In the genomic region with DNA sequence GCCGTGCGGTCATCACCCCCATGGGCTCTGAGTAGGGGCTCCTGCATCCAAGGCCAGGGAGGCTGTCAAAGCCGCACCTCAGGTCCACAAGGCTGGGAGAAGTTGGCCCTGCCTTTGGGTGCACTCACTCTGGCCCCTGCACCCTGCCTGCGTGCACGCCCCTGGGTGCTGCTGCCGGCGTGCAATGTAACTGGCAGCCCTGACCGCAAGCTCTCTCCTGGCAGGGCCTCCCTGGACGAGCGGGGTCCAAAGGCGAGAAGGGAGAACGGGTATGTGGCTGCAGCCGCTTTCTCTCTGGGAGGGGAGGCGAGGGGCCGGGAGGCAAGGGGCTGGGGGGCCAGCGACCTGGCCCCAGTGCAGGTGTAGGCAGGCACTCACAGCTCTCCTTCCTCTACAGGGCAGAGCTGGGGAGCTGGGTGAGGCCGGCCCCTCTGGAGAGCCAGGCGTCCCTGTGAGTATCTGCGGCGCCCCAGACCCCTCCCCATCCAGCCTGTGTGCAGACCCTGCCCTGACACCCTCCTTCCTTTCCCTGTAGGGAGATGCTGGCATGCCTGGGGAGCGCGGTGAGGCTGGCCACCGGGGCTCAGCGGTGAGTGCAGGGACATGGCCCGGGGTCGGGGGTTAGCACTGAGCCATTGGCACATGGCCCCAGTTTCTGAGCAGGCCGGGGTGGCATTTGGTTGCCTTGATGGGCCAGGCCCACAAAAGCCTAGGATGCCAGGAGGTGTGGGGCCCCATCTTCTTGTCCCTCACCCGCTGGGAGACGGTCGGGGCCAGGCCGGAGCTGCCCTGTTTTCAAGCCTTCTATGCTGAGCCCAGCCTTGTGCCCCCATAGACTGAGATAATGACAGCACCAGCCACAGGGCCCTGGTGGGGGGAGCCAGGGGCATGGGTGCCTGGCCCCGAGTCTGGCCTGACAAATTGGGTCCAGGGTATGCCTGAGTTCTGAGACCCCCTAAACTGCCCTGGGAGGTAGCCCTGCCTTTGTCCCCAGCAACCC, we compare ENCODE assay signal across 3 cellular contexts.
TF ChIP-seq lines count a peak whose summit lies in the region.

No MANE protein-coding gene starts in this region.

TF ChIP-seq in SK-N-SH, 30 proteins besides CTCF, POLR2A, EP300 and RAD21 (continued from another document):
- TF ChIP-seq, protein P1, sequence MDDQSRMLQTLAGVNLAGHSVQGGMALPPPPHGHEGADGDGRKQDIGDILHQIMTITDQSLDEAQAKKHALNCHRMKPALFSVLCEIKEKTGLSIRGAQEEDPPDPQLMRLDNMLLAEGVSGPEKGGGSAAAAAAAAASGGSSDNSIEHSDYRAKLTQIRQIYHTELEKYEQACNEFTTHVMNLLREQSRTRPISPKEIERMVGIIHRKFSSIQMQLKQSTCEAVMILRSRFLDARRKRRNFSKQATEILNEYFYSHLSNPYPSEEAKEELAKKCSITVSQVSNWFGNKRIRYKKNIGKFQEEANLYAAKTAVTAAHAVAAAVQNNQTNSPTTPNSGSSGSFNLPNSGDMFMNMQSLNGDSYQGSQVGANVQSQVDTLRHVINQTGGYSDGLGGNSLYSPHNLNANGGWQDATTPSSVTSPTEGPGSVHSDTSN (IDR thresholded peaks at IDR 0.05): no peak
- TF ChIP-seq, protein P2, sequence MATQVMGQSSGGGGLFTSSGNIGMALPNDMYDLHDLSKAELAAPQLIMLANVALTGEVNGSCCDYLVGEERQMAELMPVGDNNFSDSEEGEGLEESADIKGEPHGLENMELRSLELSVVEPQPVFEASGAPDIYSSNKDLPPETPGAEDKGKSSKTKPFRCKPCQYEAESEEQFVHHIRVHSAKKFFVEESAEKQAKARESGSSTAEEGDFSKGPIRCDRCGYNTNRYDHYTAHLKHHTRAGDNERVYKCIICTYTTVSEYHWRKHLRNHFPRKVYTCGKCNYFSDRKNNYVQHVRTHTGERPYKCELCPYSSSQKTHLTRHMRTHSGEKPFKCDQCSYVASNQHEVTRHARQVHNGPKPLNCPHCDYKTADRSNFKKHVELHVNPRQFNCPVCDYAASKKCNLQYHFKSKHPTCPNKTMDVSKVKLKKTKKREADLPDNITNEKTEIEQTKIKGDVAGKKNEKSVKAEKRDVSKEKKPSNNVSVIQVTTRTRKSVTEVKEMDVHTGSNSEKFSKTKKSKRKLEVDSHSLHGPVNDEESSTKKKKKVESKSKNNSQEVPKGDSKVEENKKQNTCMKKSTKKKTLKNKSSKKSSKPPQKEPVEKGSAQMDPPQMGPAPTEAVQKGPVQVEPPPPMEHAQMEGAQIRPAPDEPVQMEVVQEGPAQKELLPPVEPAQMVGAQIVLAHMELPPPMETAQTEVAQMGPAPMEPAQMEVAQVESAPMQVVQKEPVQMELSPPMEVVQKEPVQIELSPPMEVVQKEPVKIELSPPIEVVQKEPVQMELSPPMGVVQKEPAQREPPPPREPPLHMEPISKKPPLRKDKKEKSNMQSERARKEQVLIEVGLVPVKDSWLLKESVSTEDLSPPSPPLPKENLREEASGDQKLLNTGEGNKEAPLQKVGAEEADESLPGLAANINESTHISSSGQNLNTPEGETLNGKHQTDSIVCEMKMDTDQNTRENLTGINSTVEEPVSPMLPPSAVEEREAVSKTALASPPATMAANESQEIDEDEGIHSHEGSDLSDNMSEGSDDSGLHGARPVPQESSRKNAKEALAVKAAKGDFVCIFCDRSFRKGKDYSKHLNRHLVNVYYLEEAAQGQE (IDR thresholded peaks at IDR 0.05; ENCODE audit: low read depth, low read length): no peak
- TF ChIP-seq SMC3 (IDR thresholded peaks at IDR 0.05; ENCODE audit: low read depth, low read length): no peak

TF ChIP-seq in HepG2, 621 proteins besides CTCF, POLR2A, EP300 and RAD21 (continued from another document):
- TF ChIP-seq RARA (CRISPR knock-in tag; IDR thresholded peaks at IDR 0.05) (no peak), MAFF (IDR thresholded peaks at IDR 0.05; ENCODE audit: low read depth, low read length) (no peak), AGO2 (optimal IDR thresholded peaks at IDR 0.05; ENCODE audit: low read depth, low read length) (peak; percentile 76), ZNF761 (CRISPR knock-in tag; conservative IDR thresholded peaks at IDR 0.05) (no peak)
- TF ChIP-seq, protein P3, sequence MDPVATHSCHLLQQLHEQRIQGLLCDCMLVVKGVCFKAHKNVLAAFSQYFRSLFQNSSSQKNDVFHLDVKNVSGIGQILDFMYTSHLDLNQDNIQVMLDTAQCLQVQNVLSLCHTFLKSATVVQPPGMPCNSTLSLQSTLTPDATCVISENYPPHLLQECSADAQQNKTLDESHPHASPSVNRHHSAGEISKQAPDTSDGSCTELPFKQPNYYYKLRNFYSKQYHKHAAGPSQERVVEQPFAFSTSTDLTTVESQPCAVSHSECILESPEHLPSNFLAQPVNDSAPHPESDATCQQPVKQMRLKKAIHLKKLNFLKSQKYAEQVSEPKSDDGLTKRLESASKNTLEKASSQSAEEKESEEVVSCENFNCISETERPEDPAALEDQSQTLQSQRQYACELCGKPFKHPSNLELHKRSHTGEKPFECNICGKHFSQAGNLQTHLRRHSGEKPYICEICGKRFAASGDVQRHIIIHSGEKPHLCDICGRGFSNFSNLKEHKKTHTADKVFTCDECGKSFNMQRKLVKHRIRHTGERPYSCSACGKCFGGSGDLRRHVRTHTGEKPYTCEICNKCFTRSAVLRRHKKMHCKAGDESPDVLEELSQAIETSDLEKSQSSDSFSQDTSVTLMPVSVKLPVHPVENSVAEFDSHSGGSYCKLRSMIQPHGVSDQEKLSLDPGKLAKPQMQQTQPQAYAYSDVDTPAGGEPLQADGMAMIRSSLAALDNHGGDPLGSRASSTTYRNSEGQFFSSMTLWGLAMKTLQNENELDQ (CRISPR knock-in tag; IDR thresholded peaks at IDR 0.05; ENCODE audit: borderline replicate concordance): no peak
- TF ChIP-seq, protein P1 (CRISPR knock-in tag; IDR thresholded peaks at IDR 0.05; ENCODE audit: borderline replicate concordance): no peak
- TF ChIP-seq, protein P4, sequence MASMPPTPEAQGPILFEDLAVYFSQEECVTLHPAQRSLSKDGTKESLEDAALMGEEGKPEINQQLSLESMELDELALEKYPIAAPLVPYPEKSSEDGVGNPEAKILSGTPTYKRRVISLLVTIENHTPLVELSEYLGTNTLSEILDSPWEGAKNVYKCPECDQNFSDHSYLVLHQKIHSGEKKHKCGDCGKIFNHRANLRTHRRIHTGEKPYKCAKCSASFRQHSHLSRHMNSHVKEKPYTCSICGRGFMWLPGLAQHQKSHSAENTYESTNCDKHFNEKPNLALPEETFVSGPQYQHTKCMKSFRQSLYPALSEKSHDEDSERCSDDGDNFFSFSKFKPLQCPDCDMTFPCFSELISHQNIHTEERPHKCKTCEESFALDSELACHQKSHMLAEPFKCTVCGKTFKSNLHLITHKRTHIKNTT (CRISPR knock-in tag; IDR thresholded peaks at IDR 0.05): no peak

TF ChIP-seq in WTC11, 78 proteins besides CTCF, POLR2A, EP300 and RAD21 (continued from another document):
- TF ChIP-seq, protein P5, sequence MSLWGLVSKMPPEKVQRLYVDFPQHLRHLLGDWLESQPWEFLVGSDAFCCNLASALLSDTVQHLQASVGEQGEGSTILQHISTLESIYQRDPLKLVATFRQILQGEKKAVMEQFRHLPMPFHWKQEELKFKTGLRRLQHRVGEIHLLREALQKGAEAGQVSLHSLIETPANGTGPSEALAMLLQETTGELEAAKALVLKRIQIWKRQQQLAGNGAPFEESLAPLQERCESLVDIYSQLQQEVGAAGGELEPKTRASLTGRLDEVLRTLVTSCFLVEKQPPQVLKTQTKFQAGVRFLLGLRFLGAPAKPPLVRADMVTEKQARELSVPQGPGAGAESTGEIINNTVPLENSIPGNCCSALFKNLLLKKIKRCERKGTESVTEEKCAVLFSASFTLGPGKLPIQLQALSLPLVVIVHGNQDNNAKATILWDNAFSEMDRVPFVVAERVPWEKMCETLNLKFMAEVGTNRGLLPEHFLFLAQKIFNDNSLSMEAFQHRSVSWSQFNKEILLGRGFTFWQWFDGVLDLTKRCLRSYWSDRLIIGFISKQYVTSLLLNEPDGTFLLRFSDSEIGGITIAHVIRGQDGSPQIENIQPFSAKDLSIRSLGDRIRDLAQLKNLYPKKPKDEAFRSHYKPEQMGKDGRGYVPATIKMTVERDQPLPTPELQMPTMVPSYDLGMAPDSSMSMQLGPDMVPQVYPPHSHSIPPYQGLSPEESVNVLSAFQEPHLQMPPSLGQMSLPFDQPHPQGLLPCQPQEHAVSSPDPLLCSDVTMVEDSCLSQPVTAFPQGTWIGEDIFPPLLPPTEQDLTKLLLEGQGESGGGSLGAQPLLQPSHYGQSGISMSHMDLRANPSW (CRISPR knock-in tag; conservative IDR thresholded peaks at IDR 0.05; ENCODE audit: low read depth): no peak
- TF ChIP-seq HMGA2 (CRISPR knock-in tag; IDR thresholded peaks at IDR 0.05) (no peak), ZNF263 (CRISPR knock-in tag; IDR thresholded peaks at IDR 0.05; ENCODE audit: low read depth) (no peak), ZNF317 (CRISPR knock-in tag; IDR thresholded peaks at IDR 0.05; ENCODE audit: borderline replicate concordance, low read depth) (no peak)
- TF ChIP-seq, protein P6, sequence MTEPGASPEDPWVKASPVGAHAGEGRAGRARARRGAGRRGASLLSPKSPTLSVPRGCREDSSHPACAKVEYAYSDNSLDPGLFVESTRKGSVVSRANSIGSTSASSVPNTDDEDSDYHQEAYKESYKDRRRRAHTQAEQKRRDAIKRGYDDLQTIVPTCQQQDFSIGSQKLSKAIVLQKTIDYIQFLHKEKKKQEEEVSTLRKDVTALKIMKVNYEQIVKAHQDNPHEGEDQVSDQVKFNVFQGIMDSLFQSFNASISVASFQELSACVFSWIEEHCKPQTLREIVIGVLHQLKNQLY (CRISPR knock-in tag; IDR thresholded peaks at IDR 0.05): no peak
